In the genomic region with DNA sequence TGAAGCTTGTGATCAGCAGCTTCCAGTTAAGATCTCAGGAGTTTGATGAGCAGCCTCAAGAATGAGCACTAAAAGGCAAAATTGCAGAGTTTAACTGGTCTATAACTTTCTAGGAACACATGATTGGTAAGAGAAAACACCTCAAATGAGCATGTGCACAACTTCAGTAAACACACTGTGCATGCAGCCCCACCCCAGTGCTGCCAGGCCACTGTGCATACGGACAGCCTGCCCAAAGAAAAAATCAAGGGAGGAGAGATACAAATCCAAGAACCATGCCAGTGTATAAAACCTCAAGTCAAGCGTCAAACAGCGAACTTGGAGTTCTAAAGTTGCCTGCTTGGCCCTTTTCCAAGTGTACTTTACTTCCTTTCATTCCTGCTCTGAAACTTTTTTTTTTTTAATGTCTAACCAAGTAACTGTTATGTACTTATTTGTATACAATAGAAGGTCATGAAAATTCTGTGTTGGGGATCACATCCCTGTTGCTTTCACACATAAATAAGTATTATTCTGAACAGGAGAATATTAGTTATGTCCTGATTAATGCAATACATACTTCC, we compare ENCODE assay signal across 25 cellular contexts.
A peak's percentile ranks its signal among the peaks of the same experiment; 100 is the strongest.
DNase-seq lines count a peak whose midpoint lies in the region; ATAC-seq, FAIRE-seq and TF ChIP-seq lines count a peak whose summit lies in the region.
"Had no signal": no experiment of that assay in that cellular context is flagged by ENCODE, and none has a peak within 500 bp of the region (broad histone marks: within the 10 kb centered on the region; RNA-seq: fewer than 3 reads in every experiment).

No MANE protein-coding gene starts in this region.

- no peaks in the 10 kb centered on the region for H3K4me1 ChIP-seq in A549
- H3K4me1 ChIP-seq in mesenchymal stem cell (ENCODE audit: control insufficient read depth, insufficient read depth, low read depth, low read length): no peaks in the 10 kb centered on the region
- H3K4me1 ChIP-seq in transverse colon: no peaks in the 10 kb centered on the region
- H3K4me1 ChIP-seq: BLaER1 treated with 17β-estradiol and CSF1 and Interleukin-3, amounts not matched to agents 10 nM and 100 nM; Caco-2 had no signal

- H3K4ac ChIP-seq in mesenchymal stem cell (ENCODE audit: low read depth in 1 of 2, low read length in 2 of 2): no peak overlapping the region

- peak overlapping the region in 1 of 2 experiments; percentile 12 for H3K18ac ChIP-seq in mesenchymal stem cell (ENCODE audit: low read depth in 1 of 2, low read length in 2 of 2)

- no peak overlapping the region for H2AK5ac ChIP-seq in mesenchymal stem cell (ENCODE audit: low read length, severe bottlenecking)

- WGBS in A549 (ENCODE audit: missing lambda C conversion rate): 1% methylated on average over 3 of the region's 3 CpGs
- WGBS in mesenchymal stem cell: 87% methylated on average over 3 of the region's 3 CpGs
- 25 to 32% methylated on average over 3 of the region's 3 CpGs for WGBS in transverse colon (ENCODE audit: low coverage in 1 of 2), 2 donors

- no peak overlapping the region for H3K4me3 ChIP-seq in A549
- H3K4me3 ChIP-seq in mesenchymal stem cell (ENCODE audit: insufficient read depth in 1 of 2, low read depth in 1 of 2, low read length in 2 of 2): no peak overlapping the region
- H3K4me3 ChIP-seq in transverse colon: no peak overlapping the region
- H3K4me3 ChIP-seq in MG63: no peak overlapping the region
- H3K4me3 ChIP-seq: BLaER1 treated with 17β-estradiol and CSF1 and Interleukin-3, amounts not matched to agents 10 nM and 100 nM; GM12878 had no signal

- no peak overlapping the region for H2AFZ ChIP-seq in mesenchymal stem cell (ENCODE audit: low read depth, low read length)

- no peak overlapping the region for H2BK5ac ChIP-seq in mesenchymal stem cell (ENCODE audit: low read depth, low read length, poor library complexity, severe bottlenecking)

- no peak overlapping the region for H4K8ac ChIP-seq in mesenchymal stem cell (ENCODE audit: low read length)

- no peak for TF ChIP-seq RAD21 in A549 (conservative IDR thresholded peaks at IDR 0.05 in 1 of 2, IDR thresholded peaks at IDR 0.05 in 1 of 2)

- H3K27me3 ChIP-seq in mesenchymal stem cell (ENCODE audit: control insufficient read depth in 1 of 2, insufficient read depth in 1 of 2, low read length in 2 of 2) (no peaks in the 10 kb centered on the region), transverse colon (no peaks in the 10 kb centered on the region), MG63 (no peaks in the 10 kb centered on the region)
- H3K27me3 ChIP-seq: BLaER1 treated with 17β-estradiol and CSF1 and Interleukin-3, amounts not matched to agents 10 nM and 100 nM had no signal

- peak; percentile 23 for FAIRE-seq in A549 (lab: Jason Lieb, UNC)
- FAIRE-seq: A204.1, GM12878, GM18507 had no signal

- H3K36me3 ChIP-seq in mesenchymal stem cell (ENCODE audit: control insufficient read depth in 1 of 2, insufficient read depth in 2 of 2, low read depth in 1 of 2, low read length in 2 of 2): no peaks in the 10 kb centered on the region
- H3K36me3 ChIP-seq in transverse colon: no peaks in the 10 kb centered on the region
- no peaks in the 10 kb centered on the region for H3K36me3 ChIP-seq in MG63
- H3K36me3 ChIP-seq: BLaER1 treated with 17β-estradiol and CSF1 and Interleukin-3, amounts not matched to agents 10 nM and 100 nM had no signal

- no peaks in the 10 kb centered on the region for H3K79me1 ChIP-seq in mesenchymal stem cell (replicated peaks; ENCODE audit: low read length, poor library complexity, severe bottlenecking)

- H2BK15ac ChIP-seq in mesenchymal stem cell (ENCODE audit: low read depth, poor library complexity, severe bottlenecking): no peak overlapping the region

- TF ChIP-seq POLR2A in A549 (IDR thresholded peaks at IDR 0.05; ENCODE audit: low read length) (no peak), transverse colon (IDR thresholded peaks at IDR 0.05) (no peak)

- no peak overlapping the region for H3K4me2 ChIP-seq in A549
- no peak overlapping the region for H3K4me2 ChIP-seq in mesenchymal stem cell (ENCODE audit: low read length, poor library complexity, severe bottlenecking)
- H3K4me2 ChIP-seq: BLaER1 treated with 17β-estradiol and CSF1 and Interleukin-3, amounts not matched to agents 10 nM and 100 nM had no signal

- H3K9me3 ChIP-seq in A549 (no peaks in the 10 kb centered on the region), mesenchymal stem cell (ENCODE audit: control insufficient read depth, low read length) (no peaks in the 10 kb centered on the region), transverse colon (no peaks in the 10 kb centered on the region), MG63 (no peaks in the 10 kb centered on the region; the same call in 1 of the 2 replicates)
- H3K9me3 ChIP-seq: BLaER1 treated with 17β-estradiol and CSF1 and Interleukin-3, amounts not matched to agents 10 nM and 100 nM; Caco-2 had no signal

- ATAC-seq in A549: no peak
- ATAC-seq: CD8-positive, alpha-beta T cell had no signal

- TF ChIP-seq EP300 in A549 (IDR thresholded peaks at IDR 0.05): no peak
- no peak for TF ChIP-seq EP300 in transverse colon (IDR thresholded peaks at IDR 0.05; ENCODE audit: low read depth)

- POLR2A ChIA-PET in A549 (lab: Yijun Ruan, JAX): no interaction called here

- no peak overlapping the region for H3K14ac ChIP-seq in mesenchymal stem cell (ENCODE audit: low read length in 2 of 2)

- no peak overlapping the region for H2BK12ac ChIP-seq in mesenchymal stem cell (ENCODE audit: low read length in 2 of 2)

- in situ Hi-C loops in Caki2 (cut with HindIII; ENCODE audit: low pct_unique_long_range_greater_than_20kb, low sequenced_read_pairs) (no loop called here), transverse colon (cut with MboI; ENCODE audit: low pct_ligation_motif_present in 1 of 4, low pct_unique_long_range_greater_than_20kb in 1 of 4, low sequenced_read_pairs in 3 of 4) (no loop called here)

- intact Hi-C loops in transverse colon (cut with DNase I; ENCODE audit: low total_unique reads): no loop called here

- H2BK120ac ChIP-seq in mesenchymal stem cell (ENCODE audit: low read depth, low read length): peak overlapping the region; percentile 5

- DNase-seq in A549 (ENCODE audit: low read depth in 1 of 2, low spot score in 1 of 2) (no peak), Caki2 (ENCODE audit: low read depth) (peak; percentile 23), kidney tubule cell (ENCODE audit: low spot score) (peak; percentile 1), mesenchymal stem cell (no peak), NCI-H526 (lab: John Stamatoyannopoulos, UW) (no peak), transverse colon (no peak), pons (ENCODE audit: low spot score) (no peak), MG63 (no peak)
- DNase-seq: 8988T; AML-193; Caco-2; CD4-positive, alpha-beta T cell; CD8-positive, alpha-beta T cell; DMS 273 treated with DMSO at 0.1 percent for 48 hours; DMS153; DMS53; DMS79; DND-41; EL; GDM1 had no signal

- no peak overlapping the region for H4K91ac ChIP-seq in mesenchymal stem cell (ENCODE audit: low read length)

- H3K27ac ChIP-seq in A549 (no peak overlapping the region), mesenchymal stem cell (ENCODE audit: low read length, poor library complexity, severe bottlenecking) (no peak overlapping the region), transverse colon (no peak overlapping the region)
- H3K27ac ChIP-seq: BLaER1 treated with 17β-estradiol and CSF1 and Interleukin-3, amounts not matched to agents 10 nM and 100 nM; C4-2B had no signal

- CTCF ChIA-PET in A549 (lab: Yijun Ruan, JAX): no interaction called here

- no peak for TF ChIP-seq CTCF in A549 (IDR thresholded peaks at IDR 0.05)
- TF ChIP-seq CTCF in transverse colon (IDR thresholded peaks at IDR 0.05): no peak

- H3K23ac ChIP-seq in mesenchymal stem cell (ENCODE audit: low read length in 2 of 2): no peak overlapping the region

- H3K9ac ChIP-seq in mesenchymal stem cell (ENCODE audit: low read length): no peak overlapping the region
- H3K9ac ChIP-seq: BLaER1 treated with 17β-estradiol and CSF1 and Interleukin-3, amounts not matched to agents 10 nM and 100 nM had no signal

TF ChIP-seq in A549, 52 proteins besides CTCF, POLR2A, EP300 and RAD21:
- no peak for TF ChIP-seq SMC3 (IDR thresholded peaks at IDR 0.05)
- TF ChIP-seq HOXB5 (CRISPR knock-in tag; IDR thresholded peaks at IDR 0.05): no peak
- TF ChIP-seq NPAS2 (CRISPR knock-in tag; IDR thresholded peaks at IDR 0.05; ENCODE audit: borderline replicate concordance): no peak
- TF ChIP-seq TFCP2L1 (CRISPR knock-in tag; IDR thresholded peaks at IDR 0.05): no peak
- TF ChIP-seq ZFP36 (IDR thresholded peaks at IDR 0.05; ENCODE audit: borderline replicate concordance, partially characterized antibody): no peak
- TF ChIP-seq GATA3 (IDR thresholded peaks at IDR 0.05; ENCODE audit: borderline replicate concordance): no peak
- TF ChIP-seq FOSL2 (IDR thresholded peaks at IDR 0.05): no peak
- no peak for TF ChIP-seq FOSL2 (CRISPR knock-in tag; IDR thresholded peaks at IDR 0.05)
- TF ChIP-seq KDM1A (IDR thresholded peaks at IDR 0.05; ENCODE audit: low read depth): no peak
- TF ChIP-seq PHF8 (IDR thresholded peaks at IDR 0.05; ENCODE audit: borderline replicate concordance, low read depth): no peak
- no peak for TF ChIP-seq NR3C1 (IDR thresholded peaks at IDR 0.05)
- TF ChIP-seq ZSCAN20 (CRISPR knock-in tag; IDR thresholded peaks at IDR 0.05): no peak
- TF ChIP-seq, protein P1, sequence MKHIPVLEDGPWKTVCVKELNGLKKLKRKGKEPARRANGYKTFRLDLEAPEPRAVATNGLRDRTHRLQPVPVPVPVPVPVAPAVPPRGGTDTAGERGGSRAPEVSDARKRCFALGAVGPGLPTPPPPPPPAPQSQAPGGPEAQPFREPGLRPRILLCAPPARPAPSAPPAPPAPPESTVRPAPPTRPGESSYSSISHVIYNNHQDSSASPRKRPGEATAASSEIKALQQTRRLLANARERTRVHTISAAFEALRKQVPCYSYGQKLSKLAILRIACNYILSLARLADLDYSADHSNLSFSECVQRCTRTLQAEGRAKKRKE (CRISPR knock-in tag; IDR thresholded peaks at IDR 0.05; ENCODE audit: low read depth): no peak
- TF ChIP-seq CHD4 (IDR thresholded peaks at IDR 0.05; ENCODE audit: borderline replicate concordance): no peak
- no peak for TF ChIP-seq KDM5A (IDR thresholded peaks at IDR 0.05)
- no peak for TF ChIP-seq CEBPB (IDR thresholded peaks at IDR 0.05)
- TF ChIP-seq, protein P2, sequence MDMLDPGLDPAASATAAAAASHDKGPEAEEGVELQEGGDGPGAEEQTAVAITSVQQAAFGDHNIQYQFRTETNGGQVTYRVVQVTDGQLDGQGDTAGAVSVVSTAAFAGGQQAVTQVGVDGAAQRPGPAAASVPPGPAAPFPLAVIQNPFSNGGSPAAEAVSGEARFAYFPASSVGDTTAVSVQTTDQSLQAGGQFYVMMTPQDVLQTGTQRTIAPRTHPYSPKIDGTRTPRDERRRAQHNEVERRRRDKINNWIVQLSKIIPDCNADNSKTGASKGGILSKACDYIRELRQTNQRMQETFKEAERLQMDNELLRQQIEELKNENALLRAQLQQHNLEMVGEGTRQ (IDR thresholded peaks at IDR 0.05): no peak
TF ChIP-seq in A549: peak in this region for 0.

Comparison
In these comparisons a context has a peak if more than half of its experiments do, and no peak if none do; other contexts are left out.
1. DNase-seq: peak in Caki2 (single experiment) and kidney tubule cell (single experiment); none in A549 (0 of 2), mesenchymal stem cell (single experiment), NCI-H526 (0 of 2), transverse colon (single experiment), pons (single experiment) and MG63 (single experiment).